Comparison of ENCODE assay signal across 1 cellular context in genomic region chr4:182770969-182771330, GRCh38.
TF ChIP-seq lines count a peak whose summit lies in the region.

No MANE protein-coding gene starts in this region.

TF ChIP-seq in WTC11, 78 proteins besides CTCF, POLR2A, EP300 and RAD21 (continued from another document):
- TF ChIP-seq, protein P1, sequence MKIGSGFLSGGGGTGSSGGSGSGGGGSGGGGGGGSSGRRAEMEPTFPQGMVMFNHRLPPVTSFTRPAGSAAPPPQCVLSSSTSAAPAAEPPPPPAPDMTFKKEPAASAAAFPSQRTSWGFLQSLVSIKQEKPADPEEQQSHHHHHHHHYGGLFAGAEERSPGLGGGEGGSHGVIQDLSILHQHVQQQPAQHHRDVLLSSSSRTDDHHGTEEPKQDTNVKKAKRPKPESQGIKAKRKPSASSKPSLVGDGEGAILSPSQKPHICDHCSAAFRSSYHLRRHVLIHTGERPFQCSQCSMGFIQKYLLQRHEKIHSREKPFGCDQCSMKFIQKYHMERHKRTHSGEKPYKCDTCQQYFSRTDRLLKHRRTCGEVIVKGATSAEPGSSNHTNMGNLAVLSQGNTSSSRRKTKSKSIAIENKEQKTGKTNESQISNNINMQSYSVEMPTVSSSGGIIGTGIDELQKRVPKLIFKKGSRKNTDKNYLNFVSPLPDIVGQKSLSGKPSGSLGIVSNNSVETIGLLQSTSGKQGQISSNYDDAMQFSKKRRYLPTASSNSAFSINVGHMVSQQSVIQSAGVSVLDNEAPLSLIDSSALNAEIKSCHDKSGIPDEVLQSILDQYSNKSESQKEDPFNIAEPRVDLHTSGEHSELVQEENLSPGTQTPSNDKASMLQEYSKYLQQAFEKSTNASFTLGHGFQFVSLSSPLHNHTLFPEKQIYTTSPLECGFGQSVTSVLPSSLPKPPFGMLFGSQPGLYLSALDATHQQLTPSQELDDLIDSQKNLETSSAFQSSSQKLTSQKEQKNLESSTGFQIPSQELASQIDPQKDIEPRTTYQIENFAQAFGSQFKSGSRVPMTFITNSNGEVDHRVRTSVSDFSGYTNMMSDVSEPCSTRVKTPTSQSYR (CRISPR knock-in tag; IDR thresholded peaks at IDR 0.05): no peak
- no peak for TF ChIP-seq FOXP1 (CRISPR knock-in tag; IDR thresholded peaks at IDR 0.05; ENCODE audit: borderline replicate concordance)
- no peak for TF ChIP-seq NR3C1 (CRISPR knock-in tag; conservative IDR thresholded peaks at IDR 0.05; ENCODE audit: low read depth)
- TF ChIP-seq TCF7 (CRISPR knock-in tag; IDR thresholded peaks at IDR 0.05; ENCODE audit: low read depth): no peak
- no peak for TF ChIP-seq ZNF423 (CRISPR knock-in tag; IDR thresholded peaks at IDR 0.05)
- TF ChIP-seq SMAD4 (CRISPR knock-in tag; IDR thresholded peaks at IDR 0.05): no peak
- no peak for TF ChIP-seq CDX4 (CRISPR knock-in tag; IDR thresholded peaks at IDR 0.05; ENCODE audit: borderline replicate concordance)
- no peak for TF ChIP-seq KAT7 (CRISPR knock-in tag; IDR thresholded peaks at IDR 0.05; ENCODE audit: borderline replicate concordance)
- TF ChIP-seq, protein P2, sequence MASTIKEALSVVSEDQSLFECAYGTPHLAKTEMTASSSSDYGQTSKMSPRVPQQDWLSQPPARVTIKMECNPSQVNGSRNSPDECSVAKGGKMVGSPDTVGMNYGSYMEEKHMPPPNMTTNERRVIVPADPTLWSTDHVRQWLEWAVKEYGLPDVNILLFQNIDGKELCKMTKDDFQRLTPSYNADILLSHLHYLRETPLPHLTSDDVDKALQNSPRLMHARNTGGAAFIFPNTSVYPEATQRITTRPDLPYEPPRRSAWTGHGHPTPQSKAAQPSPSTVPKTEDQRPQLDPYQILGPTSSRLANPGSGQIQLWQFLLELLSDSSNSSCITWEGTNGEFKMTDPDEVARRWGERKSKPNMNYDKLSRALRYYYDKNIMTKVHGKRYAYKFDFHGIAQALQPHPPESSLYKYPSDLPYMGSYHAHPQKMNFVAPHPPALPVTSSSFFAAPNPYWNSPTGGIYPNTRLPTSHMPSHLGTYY (CRISPR knock-in tag; IDR thresholded peaks at IDR 0.05): no peak
- TF ChIP-seq FOXJ3 (CRISPR knock-in tag; IDR thresholded peaks at IDR 0.05; ENCODE audit: borderline replicate concordance): no peak
- no peak for TF ChIP-seq GRHL2 (CRISPR knock-in tag; IDR thresholded peaks at IDR 0.05; ENCODE audit: insufficient replicate concordance, severe bottlenecking)
- no peak for TF ChIP-seq SP1 (CRISPR knock-in tag; conservative IDR thresholded peaks at IDR 0.05)
- TF ChIP-seq TP53 (CRISPR knock-in tag; IDR thresholded peaks at IDR 0.05): no peak
- TF ChIP-seq, protein P3, sequence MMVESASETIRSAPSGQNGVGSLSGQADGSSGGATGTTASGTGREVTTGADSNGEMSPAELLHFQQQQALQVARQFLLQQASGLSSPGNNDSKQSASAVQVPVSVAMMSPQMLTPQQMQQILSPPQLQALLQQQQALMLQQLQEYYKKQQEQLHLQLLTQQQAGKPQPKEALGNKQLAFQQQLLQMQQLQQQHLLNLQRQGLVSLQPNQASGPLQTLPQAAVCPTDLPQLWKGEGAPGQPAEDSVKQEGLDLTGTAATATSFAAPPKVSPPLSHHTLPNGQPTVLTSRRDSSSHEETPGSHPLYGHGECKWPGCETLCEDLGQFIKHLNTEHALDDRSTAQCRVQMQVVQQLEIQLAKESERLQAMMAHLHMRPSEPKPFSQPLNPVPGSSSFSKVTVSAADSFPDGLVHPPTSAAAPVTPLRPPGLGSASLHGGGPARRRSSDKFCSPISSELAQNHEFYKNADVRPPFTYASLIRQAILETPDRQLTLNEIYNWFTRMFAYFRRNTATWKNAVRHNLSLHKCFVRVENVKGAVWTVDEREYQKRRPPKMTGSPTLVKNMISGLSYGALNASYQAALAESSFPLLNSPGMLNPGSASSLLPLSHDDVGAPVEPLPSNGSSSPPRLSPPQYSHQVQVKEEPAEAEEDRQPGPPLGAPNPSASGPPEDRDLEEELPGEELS (CRISPR knock-in tag; IDR thresholded peaks at IDR 0.05): no peak
- no peak for TF ChIP-seq E2F4 (CRISPR knock-in tag; IDR thresholded peaks at IDR 0.05; ENCODE audit: borderline replicate concordance, low read depth)
- TF ChIP-seq ZBTB21 (CRISPR knock-in tag; IDR thresholded peaks at IDR 0.05; ENCODE audit: borderline replicate concordance): no peak
- TF ChIP-seq ATF3 (CRISPR knock-in tag; conservative IDR thresholded peaks at IDR 0.05): no peak
